ENCODE assay signal across 15 cellular contexts in the genomic region with DNA sequence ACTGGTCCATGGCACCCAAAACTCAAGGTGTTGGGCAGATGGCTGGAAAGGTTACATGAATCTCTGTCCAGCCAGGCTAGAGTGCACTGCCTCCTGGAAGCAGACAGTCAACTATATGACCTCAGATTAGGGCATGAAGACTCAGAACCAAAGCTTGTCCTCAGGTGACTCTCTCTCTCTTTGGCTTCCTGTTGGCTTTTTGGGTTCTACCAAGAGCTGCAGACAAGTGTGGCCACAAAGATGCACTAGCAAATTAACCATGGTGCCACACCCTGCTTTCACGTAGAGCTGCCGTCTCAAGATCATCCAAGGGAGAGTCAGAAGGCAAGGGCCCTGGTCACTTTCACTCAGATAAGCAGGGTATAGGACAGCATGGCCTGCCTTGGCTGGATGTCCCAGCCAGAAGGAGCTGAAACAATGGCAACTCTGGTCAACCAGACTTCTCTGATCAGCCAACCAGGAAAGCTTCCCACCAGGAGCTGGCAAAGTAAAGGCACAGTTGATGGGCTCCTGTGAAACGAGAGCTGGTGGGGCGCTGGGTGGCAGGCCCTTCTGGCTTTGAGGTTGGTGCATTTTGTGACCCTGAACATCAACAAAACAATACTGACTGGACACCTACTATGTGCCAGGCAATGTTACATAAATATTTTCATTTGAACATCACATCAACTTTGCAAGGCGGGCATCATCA.
"Had no signal": no experiment of that assay in that cellular context is flagged by ENCODE, and none has a peak within 500 bp of the region (broad histone marks: within the 10 kb centered on the region; RNA-seq: fewer than 3 reads in every experiment).

No MANE protein-coding gene starts in this region.

- H3K27ac ChIP-seq: left lung, ovary had no signal

- H3K9me3 ChIP-seq: ascending aorta, heart left ventricle, left lung, ovary, upper lobe of left lung had no signal

- H3K36me3 ChIP-seq: ascending aorta, left lung, ovary, upper lobe of left lung had no signal

- ATAC-seq: heart left ventricle; left lung; natural killer cell treated with Interleukin-12 subunit alpha and Interleukin-12 subunit beta and Interleukin-15 and Interleukin-18, amount 100 ng/mL, for 72 hours had no signal

- DNase-seq: activated CD4-positive, alpha-beta T cell treated with anti-CD3 and anti-CD28 coated beads, Interleukin-2, amount 10 ng/mL, durations not matched to agents 7 days and 5 days; activated CD4-positive, CD25-positive, alpha-beta regulatory T cell; activated gamma-delta T cell; activated T-cell treated with anti-CD3 and anti-CD28 coated beads, Interleukin-2, amount 50 U/mL, for 24 hours; foreskin melanocyte; heart left ventricle; left lung; ovary; stimulated activated CD4-positive, alpha-beta T cell treated with anti-CD3 and anti-CD28 coated beads, Interleukin-4, amount 100 ng/mL, for 4 hours; upper lobe of left lung had no signal

- H3K4me3 Mint-ChIP-seq: activated CD4-positive, alpha-beta T cell treated with anti-CD3 and anti-CD28 coated beads, Interleukin-2, amount 10 ng/mL, durations not matched to agents 7 days and 5 days; activated T-cell treated with anti-CD3 and anti-CD28 coated beads, Interleukin-2, amount 50 U/mL, for 24 hours; memory B cell; natural killer cell treated with Interleukin-12 subunit alpha and Interleukin-12 subunit beta and Interleukin-15 and Interleukin-18, amount 100 ng/mL, for 72 hours had no signal

- H3K27ac Mint-ChIP-seq: activated CD4-positive, alpha-beta T cell treated with anti-CD3 and anti-CD28 coated beads, Interleukin-2, amount 10 ng/mL, durations not matched to agents 7 days and 5 days; activated T-cell treated with anti-CD3 and anti-CD28 coated beads, Interleukin-2, amount 50 U/mL, for 24 hours; memory B cell; natural killer cell treated with Interleukin-12 subunit alpha and Interleukin-12 subunit beta and Interleukin-15 and Interleukin-18, amount 100 ng/mL, for 72 hours had no signal

- H3K36me3 Mint-ChIP-seq: memory B cell; natural killer cell treated with Interleukin-12 subunit alpha and Interleukin-12 subunit beta and Interleukin-15 and Interleukin-18, amount 100 ng/mL, for 72 hours had no signal

- H3K27me3 ChIP-seq: ascending aorta, heart left ventricle, left lung, ovary, upper lobe of left lung had no signal

- FAIRE-seq: colon, islet of Langerhans had no signal

- H3K4me1 Mint-ChIP-seq: memory B cell had no signal

- H3K9me3 Mint-ChIP-seq: activated T-cell treated with anti-CD3 and anti-CD28 coated beads, Interleukin-2, amount 50 U/mL, for 24 hours; memory B cell; natural killer cell treated with Interleukin-12 subunit alpha and Interleukin-12 subunit beta and Interleukin-15 and Interleukin-18, amount 100 ng/mL, for 72 hours had no signal

- H3K4me3 ChIP-seq: ascending aorta, heart left ventricle, left lung, ovary, upper lobe of left lung had no signal
